1 cellular context compared by ENCODE assay signal in genomic region chr9:893843-894420, GRCh38.
TF ChIP-seq lines count a peak whose summit lies in the region.

No MANE protein-coding gene starts in this region.

TF ChIP-seq in H1, 55 proteins besides CTCF, POLR2A, EP300 and RAD21 (continued from another document):
- TF ChIP-seq KDM4A (IDR thresholded peaks at IDR 0.05; ENCODE audit: low read depth, low read length, severe bottlenecking) (no peak), POU5F1 (IDR thresholded peaks at IDR 0.05; ENCODE audit: low read depth, low read length) (no peak)
